ENCODE assay signal across 8 cellular contexts in genomic region chr19:58558623-58559274, GRCh38. TPM values are rescaled to one million over a fixed set of nuclear protein-coding genes. Genes with fewer than 3 reads are reported as not detected.
DNase-seq lines count a peak whose midpoint lies in the region; ATAC-seq and TF ChIP-seq lines count a peak whose summit lies in the region.

No MANE protein-coding gene starts in this region.

- peak; percentile 99 for DNase-seq in dedifferentiated amniotic fluid mesenchymal stem cell (ENCODE audit: extremely low spot score)
- DNase-seq in lower leg skin (ENCODE audit: low spot score in 2 of 2): peak; percentile 99 to 100
- peak; percentile 99 for DNase-seq in stimulated activated CD4-positive, alpha-beta T cell treated with anti-CD3 and anti-CD28 coated beads, TNF-alpha, amount 100 ng/mL, for 24 hours (ENCODE audit: low read depth in 3 of 3)
- DNase-seq in NCI-H2029 treated with DMSO at 0.1 percent for 48 hours (lab: John Stamatoyannopoulos, UW): no peak

- 0% methylated on average over 21 to 61 of the region's 76 CpGs for WGBS in lower leg skin, 2 donors

- TF ChIP-seq CTCF in 22Rv1 (IDR thresholded peaks at IDR 0.05) (no peak), lower leg skin (IDR thresholded peaks at IDR 0.05) (no peak)

- TF ChIP-seq POLR2A in lower leg skin (IDR thresholded peaks at IDR 0.05): no peak

- intact Hi-C loops in lower leg skin (cut with DNase I; ENCODE audit: low total_unique reads): no loop called here

- ATAC-seq in GM19025 (IDR thresholded peaks at IDR 0.05; ENCODE audit: low read depth, unreplicated experiment) (peak; percentile 47), HG03342 (IDR thresholded peaks at IDR 0.05; ENCODE audit: unreplicated experiment) (peak; percentile 45)
- peak; percentile 63 to 66 for ATAC-seq in activated CD4-positive, CD25-positive, alpha-beta regulatory T cell treated with anti-CD3 and anti-CD28 coated beads, Interleukin-2, amount 50 U/mL, for 24 hours

- peak overlapping the region; percentile 99 for H3K27ac ChIP-seq in 22Rv1

- H3K4me3 ChIP-seq in lower leg skin (ENCODE audit: low read depth, poor library complexity, severe bottlenecking): peak overlapping the region; percentile 61

RNA-seq across cellular contexts. Expression of gene UBE2M, which starts 0.3 kb away (rescaled TPM):
- 10 to 100 TPM; 14.8 to 37.0 (median 23.6) TPM for total RNA-seq in lower leg skin

RNA-seq across cellular contexts. Expression of gene CHMP2A, which starts 3.8 kb away (rescaled TPM):
- total RNA-seq in lower leg skin: 100 to 1,000 TPM; 104 to 129 (median 118) TPM

RNA-seq across cellular contexts. Expression of gene MZF1, which starts 14.4 kb away (rescaled TPM):
- total RNA-seq in lower leg skin: 10 to 100 TPM; 14.8 to 34.7 (median 27.6) TPM

RNA-seq across cellular contexts. Expression of gene TRIM28, which starts 14.9 kb away (rescaled TPM):
- total RNA-seq in lower leg skin: 100 to 1,000 TPM; 225 to 412 (median 265) TPM

RNA-seq across cellular contexts. Expression of gene ZBTB45, which starts 39.1 kb away (rescaled TPM):
- 10 to 100 TPM; 13.3 to 30.5 (median 18.4) TPM for total RNA-seq in lower leg skin
